In genomic region chr12:108173892-108174291, GRCh38 we compare ENCODE assay signal across 32 cellular contexts. TPM values are rescaled to one million over a fixed set of nuclear protein-coding genes. Genes with fewer than 3 reads are reported as not detected.
"Had no signal": no experiment of that assay in that cellular context is flagged by ENCODE, and none has a peak within 500 bp of the region (broad histone marks: within the 10 kb centered on the region; RNA-seq: fewer than 3 reads in every experiment).

No MANE protein-coding gene starts in this region.

- H3K9me3 ChIP-seq: ascending aorta, breast epithelium, gastrocnemius medialis had no signal

- H3K4me3 ChIP-seq: ascending aorta, breast epithelium, coronary artery, dorsolateral prefrontal cortex, gastrocnemius medialis had no signal

- H3K27ac ChIP-seq: ascending aorta, breast epithelium, coronary artery, foreskin keratinocyte, gastrocnemius medialis had no signal

- H3K9me3 Mint-ChIP-seq: activated CD4-positive, alpha-beta memory T cell treated with anti-CD3 and anti-CD28 coated beads for 36 hours; activated naive CD4-positive, alpha-beta T cell treated with anti-CD3 and anti-CD28 coated beads, Interleukin-2, amount 10 ng/mL, durations not matched to agents 7 days and 5 days; activated naive CD8-positive, alpha-beta T cell treated with anti-CD3 and anti-CD28 coated beads, Interleukin-2, amount 10 ng/mL, durations not matched to agents 7 days and 5 days; activated T-cell treated with anti-CD3 and anti-CD28 coated beads, Interleukin-2, amount 50 U/mL, for 72 hours; central memory CD8-positive, alpha-beta T cell; dendritic cell treated with granulocyte-macrophage colony-stimulating factor and Interleukin-4, amounts not matched to agents 40 ng/mL and 50 ng/mL, for 4 days had no signal

- H3K27ac Mint-ChIP-seq: activated CD4-positive, alpha-beta memory T cell treated with anti-CD3 and anti-CD28 coated beads for 36 hours; activated CD4-positive, alpha-beta T cell treated with anti-CD3 and anti-CD28 coated beads for 36 hours; activated CD4-positive, alpha-beta T cell treated with anti-CD3 and anti-CD28 coated beads, Interleukin-2, amount 10 ng/mL, durations not matched to agents 24 days and 14 days; activated CD8-positive, alpha-beta memory T cell treated with anti-CD3 and anti-CD28 coated beads, Interleukin-2, amount 10 ng/mL, durations not matched to agents 7 days and 5 days; activated CD8-positive, alpha-beta T cell treated with anti-CD3 and anti-CD28 coated beads, Interleukin-2, amount 10 ng/mL, durations not matched to agents 7 days and 5 days; activated naive CD4-positive, alpha-beta T cell treated with anti-CD3 and anti-CD28 coated beads, Interleukin-2, amount 10 ng/mL, durations not matched to agents 7 days and 5 days; activated naive CD4-positive, alpha-beta T cell treated with anti-CD3 and anti-CD28 coated beads, Interleukin-2, amount 50 U/mL, for 72 hours; activated naive CD8-positive, alpha-beta T cell treated with anti-CD3 and anti-CD28 coated beads, Interleukin-2, amount 10 ng/mL, durations not matched to agents 7 days and 5 days; activated T-cell treated with anti-CD3 and anti-CD28 coated beads, Interleukin-2, amount 50 U/mL, for 72 hours; dendritic cell treated with granulocyte-macrophage colony-stimulating factor and Interleukin-4, amounts not matched to agents 40 ng/mL and 50 ng/mL, for 4 days; endodermal cell had no signal

- H3K4me1 ChIP-seq: breast epithelium, foreskin keratinocyte, gastrocnemius medialis had no signal

- H3K4me3 Mint-ChIP-seq: activated CD4-positive, alpha-beta memory T cell treated with anti-CD3 and anti-CD28 coated beads for 36 hours; activated CD4-positive, alpha-beta T cell treated with anti-CD3 and anti-CD28 coated beads for 36 hours; activated CD4-positive, alpha-beta T cell treated with anti-CD3 and anti-CD28 coated beads, Interleukin-2, amount 10 ng/mL, durations not matched to agents 24 days and 14 days; activated CD8-positive, alpha-beta memory T cell treated with anti-CD3 and anti-CD28 coated beads, Interleukin-2, amount 10 ng/mL, durations not matched to agents 7 days and 5 days; activated CD8-positive, alpha-beta T cell treated with anti-CD3 and anti-CD28 coated beads, Interleukin-2, amount 10 ng/mL, durations not matched to agents 7 days and 5 days; activated naive CD4-positive, alpha-beta T cell treated with anti-CD3 and anti-CD28 coated beads, Interleukin-2, amount 10 ng/mL, durations not matched to agents 7 days and 5 days; activated naive CD8-positive, alpha-beta T cell treated with anti-CD3 and anti-CD28 coated beads, Interleukin-2, amount 10 ng/mL, durations not matched to agents 7 days and 5 days; activated T-cell treated with anti-CD3 and anti-CD28 coated beads, Interleukin-2, amount 50 U/mL, for 72 hours; brain; central memory CD8-positive, alpha-beta T cell; dendritic cell treated with granulocyte-macrophage colony-stimulating factor and Interleukin-4, amounts not matched to agents 40 ng/mL and 50 ng/mL, for 4 days; endodermal cell had no signal

- H3K27me3 Mint-ChIP-seq: activated naive CD4-positive, alpha-beta T cell treated with anti-CD3 and anti-CD28 coated beads, Interleukin-2, amount 10 ng/mL, durations not matched to agents 7 days and 5 days had no signal

- H3K36me3 ChIP-seq: ascending aorta, breast epithelium, gastrocnemius medialis had no signal

- ATAC-seq: activated CD4-positive, alpha-beta T cell treated with anti-CD3 and anti-CD28 coated beads for 36 hours; activated CD8-positive, alpha-beta memory T cell treated with anti-CD3 and anti-CD28 coated beads, Interleukin-2, amount 10 ng/mL, durations not matched to agents 7 days and 5 days; activated CD8-positive, alpha-beta T cell treated with anti-CD3 and anti-CD28 coated beads, Interleukin-2, amount 10 ng/mL, durations not matched to agents 7 days and 5 days; activated naive CD4-positive, alpha-beta T cell treated with anti-CD3 and anti-CD28 coated beads, Interleukin-2, amount 50 U/mL, for 72 hours; activated T-cell treated with anti-CD3 and anti-CD28 coated beads, Interleukin-2, amount 50 U/mL, for 72 hours; esophagus mucosa; foreskin keratinocyte; gastrocnemius medialis had no signal

- H3K27me3 ChIP-seq: ascending aorta, foreskin keratinocyte had no signal

- H3K4me1 Mint-ChIP-seq: activated CD4-positive, alpha-beta T cell treated with anti-CD3 and anti-CD28 coated beads for 36 hours; activated CD4-positive, alpha-beta T cell treated with anti-CD3 and anti-CD28 coated beads, Interleukin-2, amount 10 ng/mL, durations not matched to agents 24 days and 14 days; activated CD8-positive, alpha-beta memory T cell treated with anti-CD3 and anti-CD28 coated beads, Interleukin-2, amount 10 ng/mL, durations not matched to agents 7 days and 5 days; activated naive CD4-positive, alpha-beta T cell treated with anti-CD3 and anti-CD28 coated beads, Interleukin-2, amount 10 ng/mL, durations not matched to agents 7 days and 5 days; activated naive CD8-positive, alpha-beta T cell treated with anti-CD3 and anti-CD28 coated beads, Interleukin-2, amount 10 ng/mL, durations not matched to agents 7 days and 5 days; central memory CD8-positive, alpha-beta T cell had no signal

- H3K36me3 Mint-ChIP-seq: activated CD4-positive, alpha-beta memory T cell treated with anti-CD3 and anti-CD28 coated beads for 36 hours; activated CD8-positive, alpha-beta memory T cell treated with anti-CD3 and anti-CD28 coated beads, Interleukin-2, amount 10 ng/mL, durations not matched to agents 7 days and 5 days; activated naive CD4-positive, alpha-beta T cell treated with anti-CD3 and anti-CD28 coated beads, Interleukin-2, amount 10 ng/mL, durations not matched to agents 7 days and 5 days; activated naive CD4-positive, alpha-beta T cell treated with anti-CD3 and anti-CD28 coated beads, Interleukin-2, amount 50 U/mL, for 72 hours; activated naive CD8-positive, alpha-beta T cell treated with anti-CD3 and anti-CD28 coated beads, Interleukin-2, amount 10 ng/mL, durations not matched to agents 7 days and 5 days had no signal

- DNase-seq: activated CD4-positive, alpha-beta memory T cell treated with anti-CD3 and anti-CD28 coated beads for 36 hours; activated CD4-positive, alpha-beta T cell treated with anti-CD3 and anti-CD28 coated beads for 36 hours; activated CD4-positive, alpha-beta T cell treated with anti-CD3 and anti-CD28 coated beads, Interleukin-2, amount 10 ng/mL, durations not matched to agents 24 days and 14 days; activated CD4-positive, CD25-positive, alpha-beta regulatory T cell; activated CD4-positive, CD25-positive, alpha-beta regulatory T cell treated with anti-CD3 and anti-CD28 coated beads, Interleukin-2, amount 50 U/mL, for 72 hours; activated CD8-positive, alpha-beta memory T cell treated with anti-CD3 and anti-CD28 coated beads, Interleukin-2, amount 10 ng/mL, durations not matched to agents 7 days and 5 days; activated CD8-positive, alpha-beta memory T cell treated with anti-CD3 and anti-CD28 coated beads, Interleukin-2, amount 50 U/mL, for 4 hours; activated CD8-positive, alpha-beta T cell treated with anti-CD3 and anti-CD28 coated beads, Interleukin-2, amount 10 ng/mL, durations not matched to agents 7 days and 5 days; activated gamma-delta T cell; activated naive CD4-positive, alpha-beta T cell; activated naive CD4-positive, alpha-beta T cell treated with anti-CD3 and anti-CD28 coated beads, Interleukin-2, amount 10 ng/mL, durations not matched to agents 7 days and 5 days; activated naive CD8-positive, alpha-beta T cell treated with anti-CD3 and anti-CD28 coated beads, Interleukin-2, amount 10 ng/mL, durations not matched to agents 7 days and 5 days; activated T-cell treated with anti-CD3 and anti-CD28 coated beads, Interleukin-2, amount 50 U/mL, for 1 hour; activated T-cell treated with anti-CD3 and anti-CD28 coated beads, Interleukin-2, amount 50 U/mL, for 72 hours; effector memory CD4-positive, alpha-beta T cell; foreskin keratinocyte; gastrocnemius medialis; head of caudate nucleus; T-helper 2 cell had no signal

RNA-seq across cellular contexts. Expression of gene WSCD2, which starts 44.8 kb away (rescaled TPM):
- total RNA-seq: activated CD4-positive, alpha-beta memory T cell treated with anti-CD3 and anti-CD28 coated beads for 36 hours; activated CD4-positive, alpha-beta T cell treated with anti-CD3 and anti-CD28 coated beads for 36 hours; activated CD4-positive, alpha-beta T cell treated with anti-CD3 and anti-CD28 coated beads, Interleukin-2, amount 10 ng/mL, durations not matched to agents 24 days and 14 days; activated CD8-positive, alpha-beta memory T cell treated with anti-CD3 and anti-CD28 coated beads for 36 hours; activated CD8-positive, alpha-beta memory T cell treated with anti-CD3 and anti-CD28 coated beads, Interleukin-2, amount 10 ng/mL, durations not matched to agents 7 days and 5 days; activated CD8-positive, alpha-beta T cell treated with anti-CD3 and anti-CD28 coated beads, Interleukin-2, amount 10 ng/mL, durations not matched to agents 7 days and 5 days; activated naive CD4-positive, alpha-beta T cell treated with anti-CD3 and anti-CD28 coated beads, Interleukin-2, amount 50 U/mL, for 72 hours; activated naive CD8-positive, alpha-beta T cell treated with anti-CD3 and anti-CD28 coated beads, Interleukin-2, amount 10 ng/mL, durations not matched to agents 7 days and 5 days; activated T-cell treated with anti-CD3 and anti-CD28 coated beads, Interleukin-2, amount 50 U/mL, for 72 hours; epithelial cell of proximal tubule; foreskin keratinocyte; T-helper 1 cell treated with Interleukin-12 subunit alpha and Interleukin-12 subunit beta and Interleukin-4 antibody, amounts not matched to agents 30 ng/mL and 1 ng/mL, for 36 hours had no signal
